ENCODE assay signal across 29 cellular contexts in the genomic region with DNA sequence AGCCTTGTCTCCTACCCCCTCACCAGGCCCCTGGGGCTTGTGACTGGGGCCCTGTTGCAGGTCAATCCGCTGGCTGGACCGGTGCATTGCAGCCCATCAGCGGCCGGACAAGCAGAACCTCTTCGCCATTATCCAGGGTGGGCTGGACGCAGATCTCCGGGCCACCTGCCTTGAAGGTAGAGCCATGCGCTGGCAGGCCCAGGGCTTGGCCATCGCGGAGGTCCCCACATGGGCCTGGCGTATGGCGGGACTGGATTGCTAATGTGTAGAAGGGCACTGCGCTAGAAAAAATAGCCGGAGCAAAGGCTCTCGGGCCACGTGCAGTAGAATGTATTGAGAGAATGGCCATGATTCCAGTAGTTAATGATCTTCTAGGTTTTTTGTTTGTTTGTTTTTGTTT.
"Had no signal": no experiment of that assay in that cellular context is flagged by ENCODE, and none has a peak within 500 bp of the region (broad histone marks: within the 10 kb centered on the region; RNA-seq: fewer than 3 reads in every experiment).

No MANE protein-coding gene starts in this region.

- H3K27ac ChIP-seq: ascending aorta, cardiac muscle cell, VCaP had no signal

- H3K4me1 ChIP-seq: ascending aorta had no signal

- H3K9me3 ChIP-seq: ascending aorta had no signal

- H3K4me3 ChIP-seq: ascending aorta, cardiac muscle cell had no signal

- DNase-seq: activated B cell treated with CpG ODN at 0.5 μM for 24 hours; activated CD4-positive, alpha-beta memory T cell treated with anti-CD3 and anti-CD28 coated beads for 36 hours; activated CD4-positive, alpha-beta T cell treated with anti-CD3 and anti-CD28 coated beads for 4 hours; activated CD4-positive, alpha-beta T cell treated with anti-CD3 and anti-CD28 coated beads, Interleukin-2, amount 10 ng/mL, durations not matched to agents 24 days and 14 days; activated CD4-positive, alpha-beta T cell treated with anti-CD3 and anti-CD28 coated beads, Interleukin-2, amount 50 U/mL, for 1 hour; activated CD4-positive, alpha-beta T cell treated with anti-CD3 and anti-CD28 coated beads, Interleukin-2, amount 50 U/mL, for 4 hours; activated CD4-positive, CD25-positive, alpha-beta regulatory T cell treated with anti-CD3 and anti-CD28 coated beads, Interleukin-2, amount 50 U/mL, for 72 hours; activated CD8-positive, alpha-beta memory T cell treated with anti-CD3 and anti-CD28 coated beads, Interleukin-2, amount 50 U/mL, for 48 hours; activated CD8-positive, alpha-beta T cell treated with anti-CD3 and anti-CD28 coated beads for 36 hours; activated effector memory CD4-positive, alpha-beta T cell treated with Interleukin-2 at 50 U/mL for 16 hours; activated gamma-delta T cell; activated naive CD4-positive, alpha-beta T cell treated with anti-CD3 and anti-CD28 coated beads, Interleukin-2, amount 10 ng/mL, durations not matched to agents 7 days and 5 days; activated naive CD4-positive, alpha-beta T cell treated with Interleukin-2 at 50 U/mL for 16 hours; activated naive CD8-positive, alpha-beta T cell treated with anti-CD3 and anti-CD28 coated beads, Interleukin-2, amount 10 ng/mL, durations not matched to agents 7 days and 5 days; activated naive CD8-positive, alpha-beta T cell treated with anti-CD3 and anti-CD28 coated beads, Interleukin-2, amount 50 U/mL, for 24 hours; activated T-cell treated with anti-CD3 and anti-CD28 coated beads, Interleukin-2, amount 50 U/mL, for 24 hours; activated T-cell treated with anti-CD3 and anti-CD28 coated beads, Interleukin-2, amount 50 U/mL, for 48 hours; amygdala; anterior cingulate cortex; caudate nucleus; cerebellar nuclear complex; T-helper 1 cell; T-helper 2 cell; T-helper 9 cell had no signal

- ATAC-seq: activated CD8-positive, alpha-beta T cell treated with anti-CD3 and anti-CD28 coated beads for 36 hours; activated naive CD8-positive, alpha-beta T cell treated with anti-CD3 and anti-CD28 coated beads, Interleukin-2, amount 50 U/mL, for 24 hours had no signal

- H3K27me3 ChIP-seq: ascending aorta, cardiac muscle cell had no signal

- H3K36me3 ChIP-seq: cardiac muscle cell had no signal

- FAIRE-seq: bronchial epithelial cell, TTC549 had no signal
